In the genomic region with DNA sequence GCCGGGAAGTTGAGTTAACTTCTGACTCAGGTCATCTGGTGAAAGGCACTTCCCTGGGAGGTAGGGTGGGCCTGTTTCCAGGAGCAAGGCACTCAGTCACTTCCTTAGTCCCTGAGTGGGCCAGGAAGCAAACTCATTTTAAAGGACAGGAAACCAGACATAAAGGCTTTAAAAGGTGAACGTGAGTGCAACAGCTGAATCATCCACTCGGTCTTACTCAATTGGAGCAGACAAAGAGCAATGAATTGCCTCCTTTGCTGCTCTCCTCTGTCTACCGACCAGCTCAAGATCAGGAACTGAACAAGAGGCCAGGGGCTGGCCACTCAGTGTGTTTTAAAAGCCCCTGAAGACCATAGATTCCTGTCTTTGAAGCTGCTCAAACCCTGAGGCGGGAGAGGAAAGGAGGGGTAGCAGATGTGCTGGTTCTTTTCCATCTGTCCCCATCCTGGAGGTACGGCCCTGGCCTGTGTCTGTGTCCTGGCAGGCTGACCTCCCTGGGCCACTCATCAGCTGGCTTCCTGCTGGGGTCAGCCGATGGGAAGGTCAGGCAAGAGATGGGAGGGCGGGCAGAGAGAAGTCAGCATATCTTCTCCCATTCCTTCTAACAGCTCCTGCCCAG, we compare ENCODE assay signal across 8 cellular contexts.
DNase-seq lines count a peak whose midpoint lies in the region; ATAC-seq and TF ChIP-seq lines count a peak whose summit lies in the region.

No MANE protein-coding gene starts in this region.

- peaks cover 56% of the 10 kb centered on the region for H3K4me1 Mint-ChIP-seq in type B pancreatic cell (ENCODE audit: unreplicated experiment)

- H3K4me3 Mint-ChIP-seq in type B pancreatic cell = no peak overlapping the region

- no peaks in the 10 kb centered on the region for H3K9me3 ChIP-seq in HUES64 (ENCODE audit: insufficient read depth, low read depth, low read length)

- no peak overlapping the region for H3K4me3 ChIP-seq in AG09309 (ENCODE audit: control insufficient read depth, low read depth, low read length)
- H3K4me3 ChIP-seq in HUES64 (ENCODE audit: low read length) = no peak overlapping the region
- no peak overlapping the region for H3K4me3 ChIP-seq in kidney epithelial cell (ENCODE audit: low read depth, low read length)

- WGBS in HUES64 = 72% methylated on average over 8 of the region's 8 CpGs

- ATAC-seq in GM19324 (IDR thresholded peaks at IDR 0.05; ENCODE audit: low FRiP score, unreplicated experiment) = no peak

- no peak for TF ChIP-seq CTCF in AG09309 (IDR thresholded peaks at IDR 0.05; ENCODE audit: control insufficient read depth, insufficient read depth, low read depth, low read length, missing control alignments)
- no peak for TF ChIP-seq CTCF in kidney epithelial cell (IDR thresholded peaks at IDR 0.05; ENCODE audit: insufficient read depth, low read length, poor library complexity, severe bottlenecking)
- no peak for TF ChIP-seq CTCF in type B pancreatic cell (conservative IDR thresholded peaks at IDR 0.05)
- no peak for TF ChIP-seq CTCF in GM10266 (IDR thresholded peaks at IDR 0.05; ENCODE audit: control insufficient read depth, insufficient read depth, low read depth, missing control alignments)

- peak; percentile 89 for DNase-seq in AG09309 (ENCODE audit: low read depth)
- DNase-seq in kidney epithelial cell (ENCODE audit: low read depth) = peak; percentile 95
- no peak for DNase-seq in type B pancreatic cell (ENCODE audit: extremely low spot score, unreplicated experiment)
- no peak for DNase-seq in GM10266 (ENCODE audit: extremely low spot score)
- no peak for DNase-seq in NCI-H1694 treated with DMSO at 0.1 percent for 48 hours (lab: John Stamatoyannopoulos, UW)

- H3K9me3 Mint-ChIP-seq in type B pancreatic cell = no peaks in the 10 kb centered on the region

- H3K27me3 ChIP-seq in HUES64 (ENCODE audit: insufficient read depth, low read length) (no peaks in the 10 kb centered on the region), kidney epithelial cell (ENCODE audit: control insufficient read depth, insufficient read depth, low read length) (no peaks in the 10 kb centered on the region)

- H3K9ac ChIP-seq in HUES64 (ENCODE audit: low read depth, low read length) = no peak overlapping the region

- H3K36me3 Mint-ChIP-seq in type B pancreatic cell = peaks cover 15% of the 10 kb centered on the region

- peak overlapping the region; percentile 64 for H3K27ac Mint-ChIP-seq in type B pancreatic cell

- H3K36me3 ChIP-seq in HUES64 (ENCODE audit: insufficient read depth, low read length) = peaks cover 8% of the 10 kb centered on the region; the same call in 1 of the 2 replicates
- no peaks in the 10 kb centered on the region for H3K36me3 ChIP-seq in kidney epithelial cell (ENCODE audit: control insufficient read depth, insufficient read depth, low read length)

- peaks cover 27% of the 10 kb centered on the region for H3K4me1 ChIP-seq in HUES64 (ENCODE audit: insufficient read depth, low read length)

- peak overlapping the region; percentile 12; the same call in 1 of the 2 replicates for H3K27ac ChIP-seq in HUES64 (ENCODE audit: low read depth, low read length)
- H3K27ac ChIP-seq in angular gyrus (ENCODE audit: low read depth, low read length) = peak overlapping the region; percentile 76

- no peaks in the 10 kb centered on the region for H3K27me3 Mint-ChIP-seq in type B pancreatic cell

Comparison
In these comparisons a context has a peak if more than half of its experiments do, and no peak if none do; other contexts are left out.
1. DNase-seq: peak in AG09309 (single experiment) and kidney epithelial cell (single experiment); none in type B pancreatic cell (single experiment), GM10266 (single experiment) and NCI-H1694 treated with DMSO at 0.1 percent for 48 hours (single experiment).